1 cellular context compared by ENCODE assay signal in genomic region chr22:37632174-37633081, GRCh38.
A peak's percentile ranks its signal among the peaks of the same experiment; 100 is the strongest.
TF ChIP-seq lines count a peak whose summit lies in the region.

No MANE protein-coding gene starts in this region.

TF ChIP-seq in HepG2, 621 proteins besides CTCF, POLR2A, EP300 and RAD21 (continued from another document):
- TF ChIP-seq ESRRA (CRISPR knock-in tag; IDR thresholded peaks at IDR 0.05; ENCODE audit: low read depth) (0 out of 2 replicates have a peak, but pooled peaks have one; percentile 5), DRAP1 (CRISPR knock-in tag; IDR thresholded peaks at IDR 0.05) (no peak), ARNT2 (CRISPR knock-in tag; IDR thresholded peaks at IDR 0.05; ENCODE audit: low read depth) (no peak), MAFG (CRISPR knock-in tag; IDR thresholded peaks at IDR 0.05) (no peak), ZBTB38 (CRISPR knock-in tag; IDR thresholded peaks at IDR 0.05) (0 out of 2 replicates have a peak, but pooled peaks have one; percentile 12), ZNF232 (CRISPR knock-in tag; IDR thresholded peaks at IDR 0.05; ENCODE audit: borderline replicate concordance) (no peak)
- TF ChIP-seq, protein P1, sequence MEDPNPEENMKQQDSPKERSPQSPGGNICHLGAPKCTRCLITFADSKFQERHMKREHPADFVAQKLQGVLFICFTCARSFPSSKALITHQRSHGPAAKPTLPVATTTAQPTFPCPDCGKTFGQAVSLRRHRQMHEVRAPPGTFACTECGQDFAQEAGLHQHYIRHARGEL (CRISPR knock-in tag; IDR thresholded peaks at IDR 0.05) = 0 out of 2 replicates have a peak, but pooled peaks have one; percentile 14
